In the genomic region with DNA sequence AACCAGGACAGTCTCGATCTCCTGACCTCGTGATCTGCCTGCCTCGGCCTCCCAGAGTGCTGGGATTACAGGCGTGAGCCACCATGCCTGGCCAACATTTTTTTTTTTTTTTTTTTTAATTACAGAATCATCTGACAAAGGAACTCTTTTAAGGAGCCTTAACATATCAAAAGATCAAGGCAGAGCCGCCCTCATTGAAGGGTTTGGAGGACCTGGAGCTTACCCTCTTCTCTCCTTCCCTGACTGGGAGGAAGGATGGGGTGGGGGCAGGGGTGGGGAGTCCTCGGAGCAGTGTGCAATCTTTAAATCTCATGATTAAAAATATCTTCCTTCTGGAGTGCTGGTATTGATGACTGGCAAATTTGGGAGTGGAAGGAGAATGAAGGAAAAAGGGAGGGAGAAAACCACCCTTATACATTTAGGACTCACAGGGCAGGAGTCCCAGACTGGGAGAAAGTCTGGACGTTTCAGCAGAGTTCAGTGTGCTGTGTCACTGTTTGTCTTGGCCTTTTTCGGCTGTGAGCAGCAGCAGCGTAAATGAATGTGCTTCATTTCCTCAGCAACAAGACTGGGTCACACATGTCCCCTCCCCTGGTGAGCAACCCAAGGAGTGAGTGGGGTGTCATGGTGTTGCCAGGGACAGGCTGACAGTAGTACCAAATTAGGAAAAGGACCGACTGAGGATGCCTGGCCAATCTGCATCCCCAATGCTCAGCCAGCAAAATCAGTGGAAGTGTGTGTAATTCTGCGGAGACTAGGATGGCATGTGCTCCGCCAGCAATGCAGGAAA, we compare ENCODE assay signal across 1 cellular context.
TF ChIP-seq lines count a peak whose summit lies in the region.

No MANE protein-coding gene starts in this region.

TF ChIP-seq in H1, 55 proteins besides CTCF, POLR2A, EP300 and RAD21:
- TF ChIP-seq KDM5A (IDR thresholded peaks at IDR 0.05; ENCODE audit: low read length): no peak
- TF ChIP-seq TEAD4 (IDR thresholded peaks at IDR 0.05; ENCODE audit: low read depth, low read length): no peak
- TF ChIP-seq SP4 (IDR thresholded peaks at IDR 0.05; ENCODE audit: low read length): no peak
- TF ChIP-seq CTBP2 (IDR thresholded peaks at IDR 0.05; ENCODE audit: borderline replicate concordance, insufficient read depth, insufficient read length, low read length): no peak
